In genomic region chr19:38900220-38900629, GRCh38 we compare ENCODE assay signal across 8 cellular contexts. TPM values are rescaled to one million over a fixed set of nuclear protein-coding genes. Genes with fewer than 3 reads are reported as not detected.
DNase-seq lines count a peak whose midpoint lies in the region; ATAC-seq and TF ChIP-seq lines count a peak whose summit lies in the region.

No MANE protein-coding gene starts in this region.

- in situ Hi-C loops in gastrocnemius medialis (cut with MboI; ENCODE audit: low sequenced_read_pairs in 4 of 4) = loop anchor here in 3 of 4 donors (10.0 to 25.0 kb wide), 2 partner anchors 65 to 163 kb away; partner anchors contain the start of genes CAPN12 (in 2 of the 3) and ECH1 (in 1 of the 3)

- TF ChIP-seq CTCF in GM12875 (IDR thresholded peaks at IDR 0.05; ENCODE audit: borderline replicate concordance, insufficient read depth, low read depth, low read length) (no peak), gastrocnemius medialis (IDR thresholded peaks at IDR 0.05 in 4 of 5, conservative IDR thresholded peaks at IDR 0.05 in 1 of 5) (no peak), GM10248 (IDR thresholded peaks at IDR 0.05; ENCODE audit: control extremely low read depth, extremely low read depth, low read depth, missing control alignments) (no peak)

- peak overlapping the region; percentile 85 for H3K4me3 ChIP-seq in GM12875 (ENCODE audit: low read depth, low read length)
- H3K4me3 ChIP-seq in SJCRH30 = peak overlapping the region; percentile 78
- H3K4me3 ChIP-seq in gastrocnemius medialis = peak overlapping the region; percentile 74 to 98 (median 87)

- intact Hi-C loops in gastrocnemius medialis (cut with DNase I; ENCODE audit: low total_unique reads) = loop anchor here (5.0 kb wide), 1 partner anchor 442 kb away; the partner anchor contains the start of gene SAMD4B

- no peak for DNase-seq in SJCRH30
- peak; percentile 54 for DNase-seq in fibroblast of peridontal ligament (ENCODE audit: extremely low read depth)
- no peak for DNase-seq in gastrocnemius medialis
- no peak for DNase-seq in stimulated activated CD4-positive, alpha-beta T cell treated with anti-CD3 and anti-CD28 coated beads, Interleukin-4, amount 100 ng/mL, for 1 hour
- DNase-seq in GM03348 (ENCODE audit: low spot score) = no peak
- DNase-seq in GM10248 (ENCODE audit: extremely low spot score) = no peak

- H3K9me3 ChIP-seq in SJCRH30 (replicated peaks) = no peaks in the 10 kb centered on the region; the same call in 1 of the 2 replicates
- no peaks in the 10 kb centered on the region for H3K9me3 ChIP-seq in gastrocnemius medialis

- peak overlapping the region; percentile 67 for H3K27ac ChIP-seq in SJCRH30
- peak overlapping the region; percentile 90 to 99 (median 94) for H3K27ac ChIP-seq in gastrocnemius medialis

- H3K36me3 ChIP-seq in SJCRH30 = peaks cover 8% of the 10 kb centered on the region
- peaks cover 0 to 12% of the 10 kb centered on the region in 2 donors for H3K36me3 ChIP-seq in gastrocnemius medialis

- H3K27me3 ChIP-seq in SJCRH30 (no peaks in the 10 kb centered on the region), gastrocnemius medialis (no peaks in the 10 kb centered on the region)

- H3K4me1 ChIP-seq in SJCRH30 (peaks cover 8% of the 10 kb centered on the region; the same call in 1 of the 2 replicates), gastrocnemius medialis (peaks cover 43 to 46% of the 10 kb centered on the region in 2 donors)

- ATAC-seq in gastrocnemius medialis (no peak), GM18909 (IDR thresholded peaks at IDR 0.05; ENCODE audit: poor library complexity, unreplicated experiment) (no peak)

- POLR2A ChIA-PET in GM10248 (lab: Yijun Ruan, JAX) = interaction anchor here (0.7 to 1.0 kb wide), 3 partner anchors 20 to 69 kb away, joined by 3 read pairs; partner anchors contain the start of gene ECH1

- no peak for TF ChIP-seq POLR2A in gastrocnemius medialis (IDR thresholded peaks at IDR 0.05)

- CTCF ChIA-PET in GM10248 (lab: Yijun Ruan, JAX) = interaction anchor here (1.0 to 2.2 kb wide), 9 partner anchors 8 to 497 kb away, joined by 3 to 18 read pairs (median 4); partner anchors contain the start of genes FAM98C, MRPS12 and SARS2

RNA-seq across cellular contexts. Expression of gene NFKBIB, which starts 0.5 kb away (rescaled TPM):
- 29.5 and 29.7 TPM in 2 replicates for total RNA-seq in SJCRH30 (2014; rRNA removed; shearing (Covaris generic))
- total RNA-seq in gastrocnemius medialis = 10 to 100 TPM; 32.2 to 63.8 (median 53.6) TPM

RNA-seq across cellular contexts. Expression of gene SIRT2, which starts 0.8 kb away (rescaled TPM):
- total RNA-seq in SJCRH30 (2014; rRNA removed; shearing (Covaris generic)) = 42.1 and 44.6 TPM in 2 replicates
- total RNA-seq in gastrocnemius medialis = 100 to 1,000 TPM; 208 to 327 (median 285) TPM

RNA-seq across cellular contexts. Expression of gene CCER2, which starts 11.8 kb away (rescaled TPM):
- 0.43 and 0.79 TPM in 2 replicates for total RNA-seq in SJCRH30 (2014; rRNA removed; shearing (Covaris generic))
- under 1 TPM in 1 of 4 donors, not detected in 3; 0.46 TPM for total RNA-seq in gastrocnemius medialis

RNA-seq across cellular contexts. Expression of gene RINL, which starts 22.1 kb away (rescaled TPM):
- total RNA-seq in SJCRH30 (2014; rRNA removed; shearing (Covaris generic)) = 0.35 and 0.79 TPM in 2 replicates
- total RNA-seq in gastrocnemius medialis = 1 to 10 TPM in 3 of 4 donors, under 1 TPM in 1; 0.95 to 3.3 (median 2.9) TPM

RNA-seq across cellular contexts. Expression of gene SARS2, which starts 30.3 kb away (rescaled TPM):
- 20.0 and 25.7 TPM in 2 replicates for total RNA-seq in SJCRH30 (2014; rRNA removed; shearing (Covaris generic))
- total RNA-seq in gastrocnemius medialis = 10 to 100 TPM; 12.1 to 30.0 (median 27.8) TPM
